8 cellular contexts compared by ENCODE assay signal in genomic region chr6:153003294-153003645, GRCh38. TPM values are rescaled to one million over a fixed set of nuclear protein-coding genes. Genes with fewer than 3 reads are reported as not detected.
DNase-seq lines count a peak whose midpoint lies in the region; ATAC-seq and TF ChIP-seq lines count a peak whose summit lies in the region.

No MANE protein-coding gene starts in this region.

- H3K27me3 ChIP-seq in ovary, result no peaks in the 10 kb centered on the region

- H3K27ac ChIP-seq in ovary, result peak overlapping the region in 1 of 2 donors; percentile 76

- no peaks in the 10 kb centered on the region for H3K9me3 ChIP-seq in ovary

- H3K4me3 ChIP-seq in fibroblast of mammary gland (ENCODE audit: control insufficient read depth, low read depth, low read length) (peak overlapping the region; percentile 96), ovary (peak overlapping the region; percentile 59)

- WGBS in ovary, 3 donors, result 0 to 2% (median 1%) methylated on average over 9 of the region's 9 CpGs

- peaks cover 7% of the 10 kb centered on the region for H3K4me1 ChIP-seq in ovary (ENCODE audit: insufficient read depth)

- H3K36me3 ChIP-seq in ovary, result no peaks in the 10 kb centered on the region

- TF ChIP-seq POLR2A in ovary (IDR thresholded peaks at IDR 0.05) (no peak), erythroblast (IDR thresholded peaks at IDR 0.05; ENCODE audit: low read length) (no peak)

- peak; percentile 4 for ATAC-seq in HG03066 (IDR thresholded peaks at IDR 0.05; ENCODE audit: low read depth, unreplicated experiment)

- TF ChIP-seq CTCF in fibroblast of mammary gland (conservative IDR thresholded peaks at IDR 0.05; ENCODE audit: control insufficient read depth, insufficient read depth, low read depth, low read length), result no peak
- no peak for TF ChIP-seq CTCF in ovary (IDR thresholded peaks at IDR 0.05)

- intact Hi-C loops in ovary (cut with DNase I), result loop anchor here in 1 of 4 donors (2.0 kb wide), 1 partner anchor 20 kb away; the partner anchor contains the start of gene FBXO5

- peak; percentile 47 for DNase-seq in SHP77 treated with DMSO at 0.1 percent for 48 hours (lab: John Stamatoyannopoulos, UW)
- DNase-seq in SHP77 (lab: John Stamatoyannopoulos, UW), result no peak
- DNase-seq in SW480 (ENCODE audit: low spot score), result peak; percentile 43
- peak; percentile 53 for DNase-seq in fibroblast of mammary gland (ENCODE audit: low read depth)
- no peak for DNase-seq in ovary
- no peak for DNase-seq in erythroblast (lab: John Stamatoyannopoulos, UW)
- DNase-seq in activated CD4-positive, alpha-beta T cell treated with anti-CD3 and anti-CD28 coated beads, Interleukin-2, amount 50 U/mL, for 1 hour, result no peak

- TF ChIP-seq EP300 in ovary (IDR thresholded peaks at IDR 0.05), result no peak

RNA-seq across cellular contexts. Expression of gene MTRF1L, which starts 0.8 kb away (rescaled TPM):
- 10 to 100 TPM in 5 of 7 donors, 1 to 10 TPM in 2; 8.4 to 18.1 (median 16.2) TPM for total RNA-seq in ovary
- 10 to 100 TPM in 1 of 2 donors, 1 to 10 TPM in 1; 8.8 to 15.6 TPM for polyA plus RNA-seq in ovary

RNA-seq across cellular contexts. Expression of gene FBXO5, which starts 20.4 kb away (rescaled TPM):
- 10 to 100 TPM in 1 of 7 donors, 1 to 10 TPM in 6; 2.9 to 10.4 (median 6.7) TPM for total RNA-seq in ovary
- 1 to 10 TPM; 4.6 to 5.5 TPM for polyA plus RNA-seq in ovary

Comparison
In these comparisons a context has a peak if more than half of its experiments do, and no peak if none do; other contexts are left out.
1. DNase-seq: peak in SHP77 treated with DMSO at 0.1 percent for 48 hours (single experiment), SW480 (single experiment) and fibroblast of mammary gland (single experiment); none in SHP77 (0 of 2), ovary (0 of 5), erythroblast (0 of 2) and activated CD4-positive, alpha-beta T cell treated with anti-CD3 and anti-CD28 coated beads, Interleukin-2, amount 50 U/mL, for 1 hour (single experiment).